ENCODE assay signal across 8 cellular contexts in genomic region chr1:206634365-206635079, GRCh38. TPM values are rescaled to one million over a fixed set of nuclear protein-coding genes. Genes with fewer than 3 reads are reported as not detected.
DNase-seq lines count a peak whose midpoint lies in the region; ATAC-seq and TF ChIP-seq lines count a peak whose summit lies in the region.

No MANE protein-coding gene starts in this region.

- no peaks in the 10 kb centered on the region for H3K9me3 ChIP-seq in spleen

- TF ChIP-seq CTCF in GM20000 (IDR thresholded peaks at IDR 0.05; ENCODE audit: extremely low read depth, missing control alignments) = peak; percentile 69
- peak; percentile 34 to 89 (median 76) for TF ChIP-seq CTCF in spleen (IDR thresholded peaks at IDR 0.05 in 8 of 11, conservative IDR thresholded peaks at IDR 0.05 in 3 of 11)

- H3K36me3 ChIP-seq in spleen = no peaks in the 10 kb centered on the region

- DNase-seq in A172 (ENCODE audit: low spot score) = peak; percentile 90
- DNase-seq in GM20000 (ENCODE audit: low spot score) = peak; percentile 63
- DNase-seq in NCI-H2227 treated with DMSO at 0.1 percent for 48 hours (lab: John Stamatoyannopoulos, UW) = peak; percentile 75
- DNase-seq in activated CD4-positive, CD25-positive, alpha-beta regulatory T cell treated with anti-CD3 and anti-CD28 coated beads, Interleukin-2, amount 50 U/mL, for 72 hours = peak; percentile 80
- DNase-seq in cerebellar cortex (ENCODE audit: low spot score) = peak; percentile 94
- DNase-seq in islet precursor cell = peak; percentile 86
- peak; percentile 95 for DNase-seq in spleen

- H3K4me3 ChIP-seq in spleen = peak overlapping the region; percentile 68 to 96 (median 86)

- peaks cover 8 to 46% (median 28%) of the 10 kb centered on the region in 6 donors for H3K4me1 ChIP-seq in spleen

- no peak for ATAC-seq in HG03280 (IDR thresholded peaks at IDR 0.05; ENCODE audit: unreplicated experiment)

- intact Hi-C loops in spleen (cut with DNase I; ENCODE audit: low total_unique reads) = loop anchor here (10.0 kb wide), 2 partner anchors 280 to 350 kb away; no protein-coding TSS in a partner anchor

- no peak for TF ChIP-seq POLR2A in spleen (IDR thresholded peaks at IDR 0.05)

- WGBS in spleen, 5 donors = 3 to 6% (median 5%) methylated on average over 26 of the region's 26 CpGs

- peaks cover 0 to 11% (median 0%) of the 10 kb centered on the region in 7 donors for H3K27me3 ChIP-seq in spleen (replicated peaks in 1 of 7)

- peak overlapping the region in 7 of 8 donors; percentile 24 to 80 (median 68) for H3K27ac ChIP-seq in spleen

RNA-seq across cellular contexts. Expression of gene DYRK3, which starts 0.8 kb away (rescaled TPM):
- 26.8 and 32.8 TPM in 2 replicates for total RNA-seq in A172 (2014; rRNA removed; shearing (Covaris generic))
- total RNA-seq in spleen = 1 to 10 TPM; 2.4 to 6.6 (median 4.3) TPM
- 1 to 10 TPM in 1 of 3 donors, under 1 TPM in 2; 0.65 to 1.4 (median 0.89) TPM for polyA plus RNA-seq in spleen

RNA-seq across cellular contexts. Expression of gene EIF2D, which starts 22.3 kb away (rescaled TPM):
- 53.6 and 54.7 TPM in 2 replicates for total RNA-seq in A172 (2014; rRNA removed; shearing (Covaris generic))
- total RNA-seq in spleen = 10 to 100 TPM; 38.7 to 48.6 (median 43.0) TPM
- polyA plus RNA-seq in spleen = 10 to 100 TPM; 41.8 to 51.6 (median 50.0) TPM

RNA-seq across cellular contexts. Expression of gene MAPKAPK2, which starts 50.2 kb away (rescaled TPM):
- total RNA-seq in A172 (2014; rRNA removed; shearing (Covaris generic)) = 46.9 and 48.6 TPM in 2 replicates
- 100 to 1,000 TPM in 5 of 7 donors, 10 to 100 TPM in 2; 82.0 to 129 (median 104) TPM for total RNA-seq in spleen
- polyA plus RNA-seq in spleen = 10 to 100 TPM; 42.2 to 68.1 (median 53.4) TPM
